ENCODE assay signal across 9 cellular contexts in genomic region chrX:48558270-48558669, GRCh38. TPM values are rescaled to one million over a fixed set of nuclear protein-coding genes. Genes with fewer than 3 reads are reported as not detected.
A peak's percentile ranks its signal among the peaks of the same experiment; 100 is the strongest.
DNase-seq lines count a peak whose midpoint lies in the region; ATAC-seq and TF ChIP-seq lines count a peak whose summit lies in the region.
"Had no signal": no experiment of that assay in that cellular context is flagged by ENCODE, and none has a peak within 500 bp of the region (broad histone marks: within the 10 kb centered on the region; RNA-seq: fewer than 3 reads in every experiment).

No MANE protein-coding gene starts in this region.

- H3K4me3 ChIP-seq in epithelial cell of esophagus (ENCODE audit: low read length), result no peak overlapping the region

- CTCF ChIA-PET in activated CD4-positive, alpha-beta memory T cell treated with anti-CD3 and anti-CD28 coated beads for 36 hours (lab: Charles Lee), result no interaction called here
- CTCF ChIA-PET in activated CD4-positive, alpha-beta memory T cell treated with anti-CD3 and anti-CD28 coated beads, Interleukin-2, amount 10 ng/mL, durations not matched to agents 7 days and 5 days (lab: Charles Lee), result no interaction called here

- no peaks in the 10 kb centered on the region for H3K27me3 Mint-ChIP-seq in activated CD4-positive, alpha-beta memory T cell treated with anti-CD3 and anti-CD28 coated beads for 36 hours
- H3K27me3 Mint-ChIP-seq in activated CD4-positive, alpha-beta memory T cell treated with anti-CD3 and anti-CD28 coated beads, Interleukin-2, amount 10 ng/mL, durations not matched to agents 7 days and 5 days, result no peaks in the 10 kb centered on the region
- H3K27me3 Mint-ChIP-seq in naive thymus-derived CD8-positive, alpha-beta T cell, result no peaks in the 10 kb centered on the region

- peak overlapping the region; percentile 86 for H3K27ac Mint-ChIP-seq in activated CD4-positive, alpha-beta memory T cell treated with anti-CD3 and anti-CD28 coated beads for 36 hours
- no peak overlapping the region for H3K27ac Mint-ChIP-seq in activated CD4-positive, alpha-beta memory T cell treated with anti-CD3 and anti-CD28 coated beads, Interleukin-2, amount 10 ng/mL, durations not matched to agents 7 days and 5 days
- peak overlapping the region in 1 of 10 donors; percentile 25 for H3K27ac Mint-ChIP-seq in naive thymus-derived CD8-positive, alpha-beta T cell

- intact Hi-C loops in activated CD4-positive, alpha-beta memory T cell treated with anti-CD3 and anti-CD28 coated beads for 36 hours (cut with micrococcal nuclease), result loop anchor here (1.0 kb wide), 1 partner anchor 18 kb away; no protein-coding TSS in a partner anchor

- ATAC-seq in HG03135 (IDR thresholded peaks at IDR 0.05; ENCODE audit: unreplicated experiment), result no peak
- no peak for ATAC-seq in naive thymus-derived CD8-positive, alpha-beta T cell

- TF ChIP-seq CTCF in epithelial cell of esophagus (IDR thresholded peaks at IDR 0.05; ENCODE audit: insufficient read depth, low read depth, low read length, missing control alignments), result no peak

- POLR2A ChIA-PET in activated CD4-positive, alpha-beta memory T cell treated with anti-CD3 and anti-CD28 coated beads for 36 hours (lab: Charles Lee), result interaction anchor here (0.6 to 1.2 kb wide), 4 partner anchors 10 to 18 kb away, joined by 3 to 4 read pairs (median 3); partner anchors contain the start of gene RBM3
- POLR2A ChIA-PET in activated CD4-positive, alpha-beta memory T cell treated with anti-CD3 and anti-CD28 coated beads, Interleukin-2, amount 10 ng/mL, durations not matched to agents 7 days and 5 days (lab: Charles Lee), result interaction anchor here (1.0 to 1.3 kb wide), 2 partner anchors 16 to 19 kb away, joined by 4 read pairs; partner anchors contain the start of genes RBM3 and TBC1D25
- POLR2A ChIA-PET in naive thymus-derived CD8-positive, alpha-beta T cell (lab: Charles Lee), result no interaction called here

- DNase-seq in activated CD4-positive, alpha-beta memory T cell treated with anti-CD3 and anti-CD28 coated beads for 36 hours, result peak; percentile 16
- DNase-seq in activated CD4-positive, alpha-beta memory T cell treated with anti-CD3 and anti-CD28 coated beads, Interleukin-2, amount 10 ng/mL, durations not matched to agents 7 days and 5 days, result no peak
- DNase-seq in RKO (ENCODE audit: low spot score) (peak; percentile 90), epithelial cell of esophagus (ENCODE audit: low read depth) (peak; percentile 88), pulmonary artery endothelial cell (ENCODE audit: low read depth, low spot score) (peak; percentile 55), NCI-H82 (lab: John Stamatoyannopoulos, UW) (no peak)
- no peak for DNase-seq in naive thymus-derived CD8-positive, alpha-beta T cell
- DNase-seq: NCI-H187 treated with DMSO at 0.1 percent for 48 hours had no signal

- peaks cover 25% of the 10 kb centered on the region for H3K36me3 Mint-ChIP-seq in activated CD4-positive, alpha-beta memory T cell treated with anti-CD3 and anti-CD28 coated beads for 36 hours
- H3K36me3 Mint-ChIP-seq in activated CD4-positive, alpha-beta memory T cell treated with anti-CD3 and anti-CD28 coated beads, Interleukin-2, amount 10 ng/mL, durations not matched to agents 7 days and 5 days (ENCODE audit: low read depth), result peaks cover 46% of the 10 kb centered on the region
- peaks cover 0 to 57% (median 0%) of the 10 kb centered on the region in 3 donors for H3K36me3 Mint-ChIP-seq in naive thymus-derived CD8-positive, alpha-beta T cell

- H3K4me1 Mint-ChIP-seq in activated CD4-positive, alpha-beta memory T cell treated with anti-CD3 and anti-CD28 coated beads for 36 hours (ENCODE audit: low read depth), result peaks cover 2% of the 10 kb centered on the region
- H3K4me1 Mint-ChIP-seq in activated CD4-positive, alpha-beta memory T cell treated with anti-CD3 and anti-CD28 coated beads, Interleukin-2, amount 10 ng/mL, durations not matched to agents 7 days and 5 days, result no peaks in the 10 kb centered on the region
- peaks cover 0 to 5% (median 2%) of the 10 kb centered on the region in 4 donors for H3K4me1 Mint-ChIP-seq in naive thymus-derived CD8-positive, alpha-beta T cell

- H3K9me3 Mint-ChIP-seq in activated CD4-positive, alpha-beta memory T cell treated with anti-CD3 and anti-CD28 coated beads for 36 hours, result no peaks in the 10 kb centered on the region
- H3K9me3 Mint-ChIP-seq in activated CD4-positive, alpha-beta memory T cell treated with anti-CD3 and anti-CD28 coated beads, Interleukin-2, amount 10 ng/mL, durations not matched to agents 7 days and 5 days, result no peaks in the 10 kb centered on the region
- H3K9me3 Mint-ChIP-seq in naive thymus-derived CD8-positive, alpha-beta T cell, result no peaks in the 10 kb centered on the region

- H3K4me3 Mint-ChIP-seq in activated CD4-positive, alpha-beta memory T cell treated with anti-CD3 and anti-CD28 coated beads for 36 hours, result no peak overlapping the region
- no peak overlapping the region for H3K4me3 Mint-ChIP-seq in activated CD4-positive, alpha-beta memory T cell treated with anti-CD3 and anti-CD28 coated beads, Interleukin-2, amount 10 ng/mL, durations not matched to agents 7 days and 5 days
- H3K4me3 Mint-ChIP-seq in naive thymus-derived CD8-positive, alpha-beta T cell, result no peak overlapping the region

RNA-seq across cellular contexts. Expression of gene RBM3, which starts 16.0 kb away (rescaled TPM):
- 100 to 1,000 TPM; 191 to 197 TPM for total RNA-seq in activated CD4-positive, alpha-beta memory T cell treated with anti-CD3 and anti-CD28 coated beads for 36 hours
- total RNA-seq in activated CD4-positive, alpha-beta memory T cell treated with anti-CD3 and anti-CD28 coated beads, Interleukin-2, amount 10 ng/mL, durations not matched to agents 7 days and 5 days, result 100 to 1,000 TPM; 180 to 182 TPM
- 130 and 634 TPM in 2 replicates for total RNA-seq in pulmonary artery endothelial cell
- total RNA-seq in naive thymus-derived CD8-positive, alpha-beta T cell, result 100 to 1,000 TPM; 204 to 209 TPM
- 100 to 1,000 TPM; 206 to 235 (median 235) TPM for polyA plus RNA-seq in naive thymus-derived CD8-positive, alpha-beta T cell

RNA-seq across cellular contexts. Expression of gene TBC1D25, which starts 18.8 kb away (rescaled TPM):
- total RNA-seq in activated CD4-positive, alpha-beta memory T cell treated with anti-CD3 and anti-CD28 coated beads for 36 hours, result 10 to 100 TPM; 13.5 to 16.2 TPM
- 10 to 100 TPM; 21.7 to 22.3 TPM for total RNA-seq in activated CD4-positive, alpha-beta memory T cell treated with anti-CD3 and anti-CD28 coated beads, Interleukin-2, amount 10 ng/mL, durations not matched to agents 7 days and 5 days
- 6.5 and 6.9 TPM in 2 replicates for total RNA-seq in pulmonary artery endothelial cell
- total RNA-seq in naive thymus-derived CD8-positive, alpha-beta T cell, result 10 to 100 TPM; 24.4 to 25.9 TPM
- 10 to 100 TPM; 14.3 to 19.3 (median 18.0) TPM for polyA plus RNA-seq in naive thymus-derived CD8-positive, alpha-beta T cell

RNA-seq across cellular contexts. Expression of gene EBP, which starts 36.7 kb away (rescaled TPM):
- 100 to 1,000 TPM; 149 to 150 TPM for total RNA-seq in activated CD4-positive, alpha-beta memory T cell treated with anti-CD3 and anti-CD28 coated beads for 36 hours
- total RNA-seq in activated CD4-positive, alpha-beta memory T cell treated with anti-CD3 and anti-CD28 coated beads, Interleukin-2, amount 10 ng/mL, durations not matched to agents 7 days and 5 days, result 100 to 1,000 TPM; 446 to 461 TPM
- 137 and 142 TPM in 2 replicates for total RNA-seq in pulmonary artery endothelial cell
- 10 to 100 TPM; 30.7 to 36.9 TPM for total RNA-seq in naive thymus-derived CD8-positive, alpha-beta T cell
- polyA plus RNA-seq in naive thymus-derived CD8-positive, alpha-beta T cell, result 10 to 100 TPM; 77.0 to 88.8 (median 85.2) TPM

RNA-seq across cellular contexts. Expression of gene WDR13, which starts 39.0 kb away (rescaled TPM):
- 10 to 100 TPM; 45.8 to 54.8 TPM for total RNA-seq in activated CD4-positive, alpha-beta memory T cell treated with anti-CD3 and anti-CD28 coated beads for 36 hours
- 10 to 100 TPM; 48.5 to 53.5 TPM for total RNA-seq in activated CD4-positive, alpha-beta memory T cell treated with anti-CD3 and anti-CD28 coated beads, Interleukin-2, amount 10 ng/mL, durations not matched to agents 7 days and 5 days
- 137 and 223 TPM in 2 replicates for total RNA-seq in pulmonary artery endothelial cell
- total RNA-seq in naive thymus-derived CD8-positive, alpha-beta T cell, result 10 to 100 TPM; 49.5 to 51.5 TPM
- 10 to 100 TPM; 32.2 to 45.5 (median 40.6) TPM for polyA plus RNA-seq in naive thymus-derived CD8-positive, alpha-beta T cell

RNA-seq across cellular contexts. Expression of gene PORCN, which starts 49.5 kb away (rescaled TPM):
- total RNA-seq in activated CD4-positive, alpha-beta memory T cell treated with anti-CD3 and anti-CD28 coated beads for 36 hours, result 1 to 10 TPM; 7.1 to 7.7 TPM
- 10 to 100 TPM; 26.1 to 29.2 TPM for total RNA-seq in activated CD4-positive, alpha-beta memory T cell treated with anti-CD3 and anti-CD28 coated beads, Interleukin-2, amount 10 ng/mL, durations not matched to agents 7 days and 5 days
- 5.5 and 10.8 TPM in 2 replicates for total RNA-seq in pulmonary artery endothelial cell
- total RNA-seq in naive thymus-derived CD8-positive, alpha-beta T cell, result 10 to 100 TPM; 18.1 to 18.2 TPM
- polyA plus RNA-seq in naive thymus-derived CD8-positive, alpha-beta T cell, result 10 to 100 TPM; 10.4 to 14.9 (median 12.9) TPM

Comparison
In these comparisons a context has a peak if more than half of its experiments do, and no peak if none do; other contexts are left out.
1. DNase-seq: peak in activated CD4-positive, alpha-beta memory T cell treated with anti-CD3 and anti-CD28 coated beads for 36 hours (single experiment), RKO (single experiment), epithelial cell of esophagus (single experiment) and pulmonary artery endothelial cell (single experiment); none in activated CD4-positive, alpha-beta memory T cell treated with anti-CD3 and anti-CD28 coated beads, Interleukin-2, amount 10 ng/mL, durations not matched to agents 7 days and 5 days (single experiment), naive thymus-derived CD8-positive, alpha-beta T cell (0 of 10) and NCI-H82 (single experiment).